ENCODE assay signal across 2 cellular contexts in the genomic region with DNA sequence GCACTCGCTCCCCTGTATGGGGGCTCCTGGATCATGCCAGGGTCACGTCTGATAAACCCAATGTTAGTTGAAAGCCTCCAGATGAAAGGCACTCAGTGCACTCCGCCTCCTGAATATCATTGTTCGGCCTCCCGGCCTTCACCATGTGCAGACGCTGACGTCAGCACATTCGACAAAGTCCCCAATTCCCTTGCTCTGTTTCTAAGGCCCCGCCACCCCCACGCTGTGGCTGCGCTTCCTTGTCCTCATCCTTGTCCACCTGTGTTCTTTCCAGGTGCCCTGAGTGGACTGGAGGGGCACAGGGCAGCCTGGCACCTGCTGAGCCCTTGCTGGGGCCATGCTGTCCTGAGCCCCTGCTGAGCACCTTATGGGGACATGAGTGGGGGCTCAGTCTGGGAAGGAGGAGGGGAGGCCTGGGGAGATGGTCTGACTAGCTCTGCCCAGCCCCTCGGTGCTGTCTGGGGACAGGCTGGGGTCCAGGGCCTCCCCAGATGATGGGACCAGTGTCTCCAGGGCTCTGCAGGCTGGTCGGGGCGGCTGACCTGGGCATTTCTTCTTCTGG.
A peak's percentile ranks its signal among the peaks of the same experiment; 100 is the strongest.
TF ChIP-seq lines count a peak whose summit lies in the region.

No MANE protein-coding gene starts in this region.

TF ChIP-seq in Ishikawa, 13 proteins besides CTCF, POLR2A, EP300 and RAD21:
- TF ChIP-seq CEBPB (IDR thresholded peaks at IDR 0.05) = no peak
- no peak for TF ChIP-seq TCF12 (IDR thresholded peaks at IDR 0.05; ENCODE audit: low read depth)
- TF ChIP-seq, protein P1, sequence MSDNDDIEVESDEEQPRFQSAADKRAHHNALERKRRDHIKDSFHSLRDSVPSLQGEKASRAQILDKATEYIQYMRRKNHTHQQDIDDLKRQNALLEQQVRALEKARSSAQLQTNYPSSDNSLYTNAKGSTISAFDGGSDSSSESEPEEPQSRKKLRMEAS (IDR thresholded peaks at IDR 0.05) = 0 out of 2 replicates have a peak, but pooled peaks have one; percentile 22

TF ChIP-seq in HepG2, 621 proteins besides CTCF, POLR2A, EP300 and RAD21:
- TF ChIP-seq AGO1 (IDR thresholded peaks at IDR 0.05; ENCODE audit: low read depth, low read length, poor library complexity, severe bottlenecking) (peak; percentile 0), U2AF1 (optimal IDR thresholded peaks at IDR 0.05; ENCODE audit: low read depth, low read length) (no peak), ZNF180 (CRISPR knock-in tag; IDR thresholded peaks at IDR 0.05; ENCODE audit: borderline replicate concordance, low read depth) (no peak), NR2F1 (CRISPR knock-in tag; IDR thresholded peaks at IDR 0.05) (no peak), MAFK (conservative IDR thresholded peaks at IDR 0.05 in 1 of 2, IDR thresholded peaks at IDR 0.05 in 1 of 2; ENCODE audit: low read length in 2 of 2) (peak; percentile 99 to 100), MAFG (CRISPR knock-in tag; IDR thresholded peaks at IDR 0.05) (peak; percentile 56; the same call in 1 of the 2 replicates), ZC3H4 (CRISPR knock-in tag; IDR thresholded peaks at IDR 0.05; ENCODE audit: borderline replicate concordance) (no peak), RFX5 (IDR thresholded peaks at IDR 0.05; ENCODE audit: low read depth, low read length) (peak; percentile 34; the same call in 1 of the 2 replicates), RBM22 (optimal IDR thresholded peaks at IDR 0.05; ENCODE audit: low read length) (no peak), ZFP90 (CRISPR knock-in tag; IDR thresholded peaks at IDR 0.05; ENCODE audit: borderline replicate concordance) (no peak), EED (CRISPR knock-in tag; IDR thresholded peaks at IDR 0.05) (0 out of 2 replicates have a peak, but pooled peaks have one; percentile 24), SOX13 (IDR thresholded peaks at IDR 0.05) (no peak), SOX13 (CRISPR knock-in tag; conservative IDR thresholded peaks at IDR 0.05 in 1 of 2, IDR thresholded peaks at IDR 0.05 in 1 of 2) (no peak), HHEX (CRISPR knock-in tag; IDR thresholded peaks at IDR 0.05) (no peak), EZH2 (conservative IDR thresholded peaks at IDR 0.05; ENCODE audit: low read depth, low read length) (peak; percentile 88), MAFF (IDR thresholded peaks at IDR 0.05; ENCODE audit: low read depth, low read length) (peak; percentile 99), CREB1 (IDR thresholded peaks at IDR 0.05) (peak; percentile 81), CREB1 (CRISPR knock-in tag; IDR thresholded peaks at IDR 0.05) (no peak), CENPX (CRISPR knock-in tag; IDR thresholded peaks at IDR 0.05) (no peak)
- TF ChIP-seq, protein P2, sequence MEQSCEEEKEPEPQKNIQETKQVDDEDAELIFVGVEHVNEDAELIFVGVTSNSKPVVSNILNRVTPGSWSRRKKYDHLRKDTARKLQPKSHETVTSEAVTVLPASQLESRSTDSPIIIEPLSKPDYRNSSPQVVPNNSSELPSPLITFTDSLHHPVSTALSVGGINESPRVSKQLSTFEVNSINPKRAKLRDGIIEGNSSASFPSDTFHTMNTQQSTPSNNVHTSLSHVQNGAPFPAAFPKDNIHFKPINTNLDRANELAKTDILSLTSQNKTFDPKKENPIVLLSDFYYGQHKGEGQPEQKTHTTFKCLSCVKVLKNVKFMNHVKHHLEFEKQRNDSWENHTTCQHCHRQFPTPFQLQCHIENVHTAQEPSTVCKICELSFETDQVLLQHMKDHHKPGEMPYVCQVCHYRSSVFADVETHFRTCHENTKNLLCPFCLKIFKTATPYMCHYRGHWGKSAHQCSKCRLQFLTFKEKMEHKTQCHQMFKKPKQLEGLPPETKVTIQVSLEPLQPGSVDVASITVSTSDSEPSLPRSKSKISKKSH (CRISPR knock-in tag; IDR thresholded peaks at IDR 0.05; ENCODE audit: borderline replicate concordance) = 0 out of 2 replicates have a peak, but pooled peaks have one; percentile 30
- TF ChIP-seq, protein P3, sequence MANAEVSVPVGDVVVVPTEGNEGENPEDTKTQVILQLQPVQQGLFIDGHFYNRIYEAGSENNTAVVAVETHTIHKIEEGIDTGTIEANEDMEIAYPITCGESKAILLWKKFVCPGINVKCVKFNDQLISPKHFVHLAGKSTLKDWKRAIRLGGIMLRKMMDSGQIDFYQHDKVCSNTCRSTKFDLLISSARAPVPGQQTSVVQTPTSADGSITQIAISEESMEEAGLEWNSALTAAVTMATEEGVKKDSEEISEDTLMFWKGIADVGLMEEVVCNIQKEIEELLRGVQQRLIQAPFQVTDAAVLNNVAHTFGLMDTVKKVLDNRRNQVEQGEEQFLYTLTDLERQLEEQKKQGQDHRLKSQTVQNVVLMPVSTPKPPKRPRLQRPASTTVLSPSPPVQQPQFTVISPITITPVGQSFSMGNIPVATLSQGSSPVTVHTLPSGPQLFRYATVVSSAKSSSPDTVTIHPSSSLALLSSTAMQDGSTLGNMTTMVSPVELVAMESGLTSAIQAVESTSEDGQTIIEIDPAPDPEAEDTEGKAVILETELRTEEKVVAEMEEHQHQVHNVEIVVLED (CRISPR knock-in tag; IDR thresholded peaks at IDR 0.05; ENCODE audit: borderline replicate concordance) = no peak
